ENCODE assay signal across 9 cellular contexts in the genomic region with DNA sequence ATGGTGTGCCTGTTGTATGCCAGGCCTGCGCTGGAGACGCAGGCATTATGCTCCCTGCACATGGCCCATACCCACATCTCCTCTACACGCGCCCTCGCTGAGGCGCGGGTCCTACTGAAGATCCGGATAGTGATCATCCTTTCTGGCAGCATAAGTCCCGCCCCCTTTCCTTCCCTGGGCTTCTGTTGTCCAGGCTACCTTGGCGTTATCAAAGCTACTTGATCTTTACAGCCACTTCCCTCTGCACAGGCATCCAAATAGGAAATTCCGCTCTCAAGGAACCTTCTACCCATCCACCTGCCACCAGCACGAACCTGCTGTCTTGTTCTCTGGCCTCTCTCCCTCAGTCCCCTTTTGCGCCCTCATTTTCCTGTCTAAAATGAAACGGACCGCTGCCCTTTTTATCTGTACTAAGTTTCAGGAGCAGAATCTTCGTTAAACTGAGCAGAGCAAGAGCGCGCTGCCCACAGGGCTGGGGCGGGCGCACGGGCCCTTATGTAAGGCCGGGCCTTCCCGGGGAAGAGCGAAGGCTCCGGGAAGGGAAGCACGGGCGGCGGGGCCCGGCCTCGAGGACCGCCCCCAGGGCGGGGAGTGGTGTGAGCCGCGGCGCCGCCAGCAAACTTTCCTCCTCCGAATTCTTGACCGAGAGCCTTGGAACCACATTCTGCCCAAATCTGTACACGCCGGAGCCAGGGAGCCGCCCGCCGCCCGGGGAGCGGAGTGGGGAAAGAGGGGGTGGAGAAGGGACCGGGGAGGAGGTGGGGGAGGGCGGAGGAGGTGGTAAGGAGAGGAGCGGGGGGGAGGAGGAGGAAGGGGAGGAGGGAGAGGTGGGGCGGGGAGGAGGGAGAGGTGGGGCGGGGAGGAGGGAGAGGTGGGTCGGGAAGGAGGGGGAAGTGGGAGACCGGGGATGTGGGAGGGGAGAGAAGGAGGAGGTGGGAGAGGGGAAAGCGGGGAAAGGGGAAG. TPM values are rescaled to one million over a fixed set of nuclear protein-coding genes. Genes with fewer than 3 reads are reported as not detected.
DNase-seq lines count a peak whose midpoint lies in the region; ATAC-seq and TF ChIP-seq lines count a peak whose summit lies in the region.
"Had no signal": no experiment of that assay in that cellular context is flagged by ENCODE, and none has a peak within 500 bp of the region (broad histone marks: within the 10 kb centered on the region; RNA-seq: fewer than 3 reads in every experiment).

No MANE protein-coding gene starts in this region.

- peak overlapping the region; percentile 83 to 90 (median 87) for H3K4me3 Mint-ChIP-seq in CD4-positive, CD25-positive, alpha-beta regulatory T cell

- H3K27ac Mint-ChIP-seq in CD4-positive, CD25-positive, alpha-beta regulatory T cell, result peak overlapping the region; percentile 63 to 99 (median 88)

- no peaks in the 10 kb centered on the region for H3K36me3 ChIP-seq in CD4-positive, CD25-positive, alpha-beta regulatory T cell (ENCODE audit: control insufficient read depth, insufficient read depth, low read length)
- H3K36me3 ChIP-seq in Karpas-422 (ENCODE audit: insufficient read depth, low read length), result no peaks in the 10 kb centered on the region
- no peaks in the 10 kb centered on the region for H3K36me3 ChIP-seq in brain microvascular endothelial cell (replicated peaks)
- no peaks in the 10 kb centered on the region for H3K36me3 ChIP-seq in iPS DF 6.9 (ENCODE audit: control insufficient read depth, insufficient read depth, low read length)
- no peaks in the 10 kb centered on the region for H3K36me3 ChIP-seq in rectal smooth muscle tissue (ENCODE audit: control insufficient read depth, insufficient read depth, low read length)

- TF ChIP-seq CTCF in brain microvascular endothelial cell (IDR thresholded peaks at IDR 0.05; ENCODE audit: low read depth, low read length, missing control alignments), result no peak

- in situ Hi-C loops in brain microvascular endothelial cell (cut with HindIII; ENCODE audit: low pct_ligation_motif_present, low sequenced_read_pairs), result no loop called here

- H3K27me3 ChIP-seq in CD4-positive, CD25-positive, alpha-beta regulatory T cell (ENCODE audit: control insufficient read depth, insufficient read depth, low read length), result no peaks in the 10 kb centered on the region
- H3K27me3 ChIP-seq in Karpas-422 (ENCODE audit: low read length) (no peaks in the 10 kb centered on the region), brain microvascular endothelial cell (replicated peaks) (no peaks in the 10 kb centered on the region), iPS DF 6.9 (ENCODE audit: control insufficient read depth, insufficient read depth, low read length) (no peaks in the 10 kb centered on the region), rectal smooth muscle tissue (ENCODE audit: control insufficient read depth, insufficient read depth, low read length) (no peaks in the 10 kb centered on the region)

- H3K27me3 Mint-ChIP-seq in CD4-positive, CD25-positive, alpha-beta regulatory T cell, result peaks cover 6% of the 10 kb centered on the region

- H3K9me3 Mint-ChIP-seq in CD4-positive, CD25-positive, alpha-beta regulatory T cell, result peaks cover 0 to 1% (median 0%) of the 10 kb centered on the region in 7 donors

- no peak overlapping the region for H2AFZ ChIP-seq in Karpas-422 (ENCODE audit: low read length)

- H3K4me2 ChIP-seq in Karpas-422 (ENCODE audit: low read depth, low read length, poor library complexity, severe bottlenecking), result peak overlapping the region; percentile 90

- H3K4me3 ChIP-seq in CD4-positive, CD25-positive, alpha-beta regulatory T cell (ENCODE audit: low read depth, low read length), result peak overlapping the region; percentile 48
- peak overlapping the region; percentile 82 for H3K4me3 ChIP-seq in Karpas-422 (ENCODE audit: low read length)
- H3K4me3 ChIP-seq in brain microvascular endothelial cell (ENCODE audit: low read depth, low read length), result peak overlapping the region; percentile 65
- peak overlapping the region; percentile 49; the same call in 1 of the 2 replicates for H3K4me3 ChIP-seq in iPS DF 6.9 (ENCODE audit: low read length)
- peak overlapping the region; percentile 87 for H3K4me3 ChIP-seq in rectal smooth muscle tissue (ENCODE audit: low read length)

- WGBS in iPS DF 6.9 (ENCODE audit: insufficient coverage, insufficient read length), result no CpG with 5 or more reads among the region's 53 CpGs

- peak overlapping the region; percentile 51 for H3K27ac ChIP-seq in CD4-positive, CD25-positive, alpha-beta regulatory T cell (ENCODE audit: insufficient read depth, low read length, poor library complexity, severe bottlenecking)
- H3K27ac ChIP-seq in Karpas-422 (ENCODE audit: low read length) (peak overlapping the region; percentile 96), brain microvascular endothelial cell (peak overlapping the region; percentile 2), iPS DF 6.9 (ENCODE audit: low read length) (no peak overlapping the region), rectal smooth muscle tissue (ENCODE audit: low read depth, low read length) (peak overlapping the region; percentile 97)

- H3K36me3 Mint-ChIP-seq in CD4-positive, CD25-positive, alpha-beta regulatory T cell, result no peaks in the 10 kb centered on the region

- ATAC-seq in CD4-positive, CD25-positive, alpha-beta regulatory T cell (ENCODE audit: low read depth in 2 of 2), result peak; percentile 13 to 17
- ATAC-seq in GM19463 (IDR thresholded peaks at IDR 0.05; ENCODE audit: unreplicated experiment) (peak; percentile 49), HG02938 (IDR thresholded peaks at IDR 0.05; ENCODE audit: unreplicated experiment) (no peak)

- DNase-seq in CD4-positive, CD25-positive, alpha-beta regulatory T cell, result peak; percentile 10 to 52 (median 38)
- DNase-seq in Karpas-422, result peak; percentile 82
- DNase-seq in SW480 (ENCODE audit: low spot score), result peak; percentile 74
- peak; percentile 52 for DNase-seq in brain microvascular endothelial cell
- DNase-seq in iPS DF 6.9 (ENCODE audit: low read depth, low spot score), result no peak

- H3K9ac ChIP-seq in Karpas-422 (ENCODE audit: low read length) (peak overlapping the region; percentile 92), rectal smooth muscle tissue (ENCODE audit: low read length) (peak overlapping the region; percentile 76)

- H3K9me2 ChIP-seq in Karpas-422 (replicated peaks; ENCODE audit: insufficient read depth, low read length), result no peaks in the 10 kb centered on the region

- H3K9me3 ChIP-seq in CD4-positive, CD25-positive, alpha-beta regulatory T cell (ENCODE audit: control insufficient read depth in 2 of 2, low read length in 2 of 2), result no peaks in the 10 kb centered on the region
- H3K9me3 ChIP-seq in Karpas-422 (ENCODE audit: low read length) (no peaks in the 10 kb centered on the region), iPS DF 6.9 (ENCODE audit: control insufficient read depth, insufficient read depth, low read length) (no peaks in the 10 kb centered on the region)

- H3K79me2 ChIP-seq in Karpas-422 (ENCODE audit: low read length), result peaks cover 8% of the 10 kb centered on the region; the same call in 1 of the 2 replicates

- H3K4me1 ChIP-seq in CD4-positive, CD25-positive, alpha-beta regulatory T cell (ENCODE audit: control insufficient read depth, insufficient read depth, low read length, poor library complexity, severe bottlenecking), result peaks cover 8% of the 10 kb centered on the region
- H3K4me1 ChIP-seq in Karpas-422 (ENCODE audit: low read length) (peaks cover 81% of the 10 kb centered on the region), iPS DF 6.9 (ENCODE audit: control insufficient read depth, insufficient read depth, low read length) (no peaks in the 10 kb centered on the region), rectal smooth muscle tissue (ENCODE audit: control insufficient read depth, insufficient read depth, low read length) (peaks cover 29% of the 10 kb centered on the region)

- H4K20me1 ChIP-seq in Karpas-422 (ENCODE audit: insufficient read depth, low read depth, low read length), result no peaks in the 10 kb centered on the region

- peaks cover 5 to 46% (median 20%) of the 10 kb centered on the region in 4 donors for H3K4me1 Mint-ChIP-seq in CD4-positive, CD25-positive, alpha-beta regulatory T cell

RNA-seq across cellular contexts. Expression of a gene that starts 0.9 kb away (rescaled TPM):
- not detected for total RNA-seq in CD4-positive, CD25-positive, alpha-beta regulatory T cell
- not detected for polyA plus RNA-seq in CD4-positive, CD25-positive, alpha-beta regulatory T cell
- total RNA-seq in Karpas-422 (2014; rRNA removed; shearing (Covaris generic); ENCODE audit: low replicate concordance), result not detected in 2 replicates
- total RNA-seq: activated CD8-positive, alpha-beta memory T cell treated with anti-CD3 and anti-CD28 coated beads for 36 hours had no signal

RNA-seq across cellular contexts. Expression of a gene that starts 44.4 kb away (rescaled TPM):
- 363 TPM for total RNA-seq in CD4-positive, CD25-positive, alpha-beta regulatory T cell
- polyA plus RNA-seq in CD4-positive, CD25-positive, alpha-beta regulatory T cell, result 100 to 1,000 TPM; 639 to 723 (median 666) TPM
- total RNA-seq in Karpas-422 (2014; rRNA removed; shearing (Covaris generic); ENCODE audit: low replicate concordance), result 660 and 748 TPM in 2 replicates
